1 cellular context compared by ENCODE assay signal in genomic region chr10:68856352-68856751, GRCh38.
TF ChIP-seq lines count a peak whose summit lies in the region.

No MANE protein-coding gene starts in this region.

TF ChIP-seq in H1, 55 proteins besides CTCF, POLR2A, EP300 and RAD21:
- TF ChIP-seq PHF8 (conservative IDR thresholded peaks at IDR 0.05; ENCODE audit: low read depth, low read length) (no peak), POLR2AphosphoS5 (IDR thresholded peaks at IDR 0.05; ENCODE audit: low read depth, low read length) (no peak), SUZ12 (IDR thresholded peaks at IDR 0.05; ENCODE audit: low read length) (no peak), FOSL1 (IDR thresholded peaks at IDR 0.05; ENCODE audit: insufficient read depth, low read depth, low read length) (no peak), CHD1 (IDR thresholded peaks at IDR 0.05; ENCODE audit: low read depth, low read length) (no peak), KDM1A (IDR thresholded peaks at IDR 0.05; ENCODE audit: borderline replicate concordance, low read length) (no peak), KDM5A (IDR thresholded peaks at IDR 0.05; ENCODE audit: low read length) (no peak), ATF3 (IDR thresholded peaks at IDR 0.05; ENCODE audit: insufficient read depth, low read depth, low read length) (no peak), RXRA (IDR thresholded peaks at IDR 0.05; ENCODE audit: insufficient read depth, low read depth, low read length) (no peak), CBX5 (IDR thresholded peaks at IDR 0.05; ENCODE audit: low read depth, low read length) (no peak), SRF (IDR thresholded peaks at IDR 0.05; ENCODE audit: low read depth, low read length) (no peak), BACH1 (IDR thresholded peaks at IDR 0.05; ENCODE audit: low read length) (no peak), SP4 (IDR thresholded peaks at IDR 0.05; ENCODE audit: low read length) (no peak), SIX5 (IDR thresholded peaks at IDR 0.05; ENCODE audit: low read depth, low read length) (no peak), POU5F1 (IDR thresholded peaks at IDR 0.05; ENCODE audit: low read depth, low read length) (no peak), HDAC2 (IDR thresholded peaks at IDR 0.05; ENCODE audit: borderline replicate concordance in 1 of 2, low read depth in 2 of 2, low read length in 2 of 2) (no peak), CTBP2 (IDR thresholded peaks at IDR 0.05; ENCODE audit: borderline replicate concordance, insufficient read depth, insufficient read length, low read length) (no peak), TCF12 (IDR thresholded peaks at IDR 0.05; ENCODE audit: low read depth, low read length) (no peak), YY1 (IDR thresholded peaks at IDR 0.05; ENCODE audit: low read depth, low read length) (no peak)
